30 cellular contexts compared by ENCODE assay signal in the genomic region with DNA sequence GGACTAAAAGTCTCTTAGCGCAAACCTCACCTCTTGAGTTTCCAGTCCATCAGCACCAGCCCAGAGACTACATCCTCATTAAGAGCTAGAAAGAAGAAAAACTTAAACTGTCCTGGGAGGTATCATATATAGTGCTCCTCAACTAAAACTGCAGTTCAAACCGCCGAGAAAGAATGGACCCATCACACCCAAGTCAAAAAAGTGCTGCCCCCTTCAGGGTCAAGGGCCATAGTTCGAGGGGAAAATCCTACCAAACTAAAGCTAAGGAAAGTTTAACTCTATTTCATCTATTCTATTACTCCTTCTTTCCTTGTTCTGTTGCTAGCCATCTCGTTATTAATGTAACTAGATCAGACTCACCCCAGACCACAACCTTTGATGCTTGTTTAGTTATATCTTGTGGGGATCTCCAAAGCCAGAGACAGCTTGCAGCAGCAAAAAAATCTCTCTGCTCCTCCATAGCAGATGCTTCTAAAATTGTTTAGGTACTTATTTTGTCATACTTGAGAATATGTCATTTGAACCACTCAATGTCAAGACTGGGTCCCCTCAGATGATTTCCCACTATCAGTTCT.
"Had no signal": no experiment of that assay in that cellular context is flagged by ENCODE, and none has a peak within 500 bp of the region (broad histone marks: within the 10 kb centered on the region; RNA-seq: fewer than 3 reads in every experiment).

No MANE protein-coding gene starts in this region.

- H3K4me3 ChIP-seq: dorsolateral prefrontal cortex, gastrocnemius medialis, heart right ventricle, lower lobe of right lung, pancreas, prostate gland, right atrium auricular region, smooth muscle cell, suprapubic skin, transverse colon, upper lobe of right lung, vagina had no signal

- H3K27me3 ChIP-seq: gastrocnemius medialis, heart right ventricle, pancreas, right atrium auricular region, suprapubic skin, transverse colon, upper lobe of right lung, vagina had no signal

- H3K36me3 ChIP-seq: gastrocnemius medialis, heart right ventricle, lower lobe of right lung, pancreas, prostate gland, right atrium auricular region, suprapubic skin, transverse colon, upper lobe of right lung, vagina had no signal

- H3K36me3 Mint-ChIP-seq: naive thymus-derived CD8-positive, alpha-beta T cell had no signal

- FAIRE-seq: colon, keratinocyte, pancreas had no signal

- H3K9me3 ChIP-seq: gastrocnemius medialis, lower lobe of right lung, pancreas, prostate gland, suprapubic skin, transverse colon, upper lobe of right lung, vagina had no signal

- H3K4me1 Mint-ChIP-seq: nephron progenitor cell; stimulated activated naive CD8-positive, alpha-beta T cell treated with anti-CD3 and anti-CD28 coated beads, Interleukin-15, amount 100 ng/mL, for 72 hours had no signal

- H3K4me1 ChIP-seq: gastrocnemius medialis, pancreas, prostate gland, transverse colon, upper lobe of right lung, vagina had no signal

- H3K27ac Mint-ChIP-seq: naive thymus-derived CD8-positive, alpha-beta T cell; nephron progenitor cell; stimulated activated naive CD8-positive, alpha-beta T cell treated with anti-CD3 and anti-CD28 coated beads, Interleukin-15, amount 100 ng/mL, for 72 hours had no signal

- H3K27ac ChIP-seq: dorsolateral prefrontal cortex, epithelial cell of prostate, gastrocnemius medialis, heart right ventricle, lower lobe of right lung, pancreas, prostate gland, right atrium auricular region, suprapubic skin, transverse colon, upper lobe of right lung, vagina had no signal

- ATAC-seq: esophagus mucosa; gastrocnemius medialis; heart right ventricle; left ventricle myocardium superior; lower lobe of right lung; naive thymus-derived CD8-positive, alpha-beta T cell; pancreas; sciatic nerve; stimulated activated naive CD8-positive, alpha-beta T cell treated with anti-CD3 and anti-CD28 coated beads, Interleukin-15, amount 100 ng/mL, for 72 hours; upper lobe of right lung had no signal

- DNase-seq: dorsolateral prefrontal cortex; effector CD4-positive, alpha-beta T cell; foreskin fibroblast; gastrocnemius medialis; heart right ventricle; hypothalamus; left ventricle myocardium superior; lower lobe of right lung; naive thymus-derived CD8-positive, alpha-beta T cell; nephron progenitor cell; occipital lobe; pancreas; stimulated activated CD4-positive, alpha-beta T cell treated with anti-CD3 and anti-CD28 coated beads, Interleukin-12 subunit alpha, Interleukin-12 subunit beta, amount 100 ng/mL, for 4 hours; stimulated activated CD4-positive, alpha-beta T cell treated with anti-CD3 and anti-CD28 coated beads, Interleukin-1b, Interleukin-23, amount 100 ng/mL, for 48 hours; stimulated activated CD4-positive, alpha-beta T cell treated with anti-CD3 and anti-CD28 coated beads, Interleukin-4, amount 100 ng/mL, for 1 hour; stimulated activated CD8-positive, alpha-beta memory T cell treated with anti-CD3 and anti-CD28 coated beads, Interleukin-4, amount 100 ng/mL, for 48 hours; stimulated activated naive CD4-positive, alpha-beta T cell; stimulated activated naive CD8-positive, alpha-beta T cell treated with anti-CD3 and anti-CD28 coated beads, Interleukin-15, amount 100 ng/mL, for 72 hours; transverse colon; upper lobe of right lung had no signal

- H3K4me2 ChIP-seq: smooth muscle cell had no signal

- H3K4me3 Mint-ChIP-seq: naive thymus-derived CD8-positive, alpha-beta T cell; nephron progenitor cell; stimulated activated naive CD8-positive, alpha-beta T cell treated with anti-CD3 and anti-CD28 coated beads, Interleukin-15, amount 100 ng/mL, for 72 hours had no signal
